In the genomic region with DNA sequence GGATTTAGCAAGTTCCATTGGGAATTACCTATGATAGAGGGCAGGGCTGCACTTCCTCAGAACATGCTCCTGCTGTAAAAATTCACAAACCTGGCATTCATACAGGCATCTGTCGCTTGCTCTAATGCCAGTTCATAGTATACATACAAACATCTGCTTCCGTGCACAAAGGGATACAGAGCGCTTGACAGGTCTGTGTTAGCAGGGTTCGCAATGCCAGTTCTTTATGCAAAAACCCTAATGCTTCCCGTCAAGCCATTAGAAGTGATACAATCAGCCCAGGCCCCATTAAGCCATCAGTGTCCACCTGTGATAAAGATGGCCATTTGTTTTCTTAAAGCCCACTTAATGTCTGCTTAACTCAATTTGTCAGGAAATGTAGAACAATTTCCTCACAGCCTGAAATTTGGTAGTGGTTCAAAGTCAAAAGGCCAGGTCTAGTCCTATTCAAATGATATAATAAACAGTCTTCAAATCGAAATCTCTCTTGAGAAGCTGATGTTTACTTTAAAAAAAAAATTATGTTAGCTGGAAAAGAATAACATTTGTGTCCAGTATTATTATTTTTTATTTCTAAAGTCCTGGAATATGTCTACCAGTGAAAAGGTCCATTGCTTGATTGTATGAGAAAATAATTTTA, we compare ENCODE assay signal across 17 cellular contexts.
DNase-seq lines count a peak whose midpoint lies in the region; TF ChIP-seq lines count a peak whose summit lies in the region.
"Had no signal": no experiment of that assay in that cellular context is flagged by ENCODE, and none has a peak within 500 bp of the region (broad histone marks: within the 10 kb centered on the region; RNA-seq: fewer than 3 reads in every experiment).

No MANE protein-coding gene starts in this region.

- in situ Hi-C loops in mammary epithelial cell (cut with MboI; ENCODE audit: low sequenced_read_pairs in 2 of 2) = no loop called here

- no peak overlapping the region for H2AFZ ChIP-seq in mammary epithelial cell (ENCODE audit: low read depth, low read length)

- CTCF ChIA-PET in mammary epithelial cell (lab: Charles Lee; ENCODE audit: low non-redundant PET) = no interaction called here
- CTCF ChIA-PET in activated CD4-positive, alpha-beta T cell treated with anti-CD3 and anti-CD28 coated beads, Interleukin-2, amount 10 ng/mL, durations not matched to agents 7 days and 5 days (lab: Charles Lee) = interaction anchor here (0.7 kb wide), 1 partner anchor 68 kb away, joined by 3 read pairs; no protein-coding TSS in a partner anchor

- POLR2A ChIA-PET in activated CD4-positive, alpha-beta T cell treated with anti-CD3 and anti-CD28 coated beads, Interleukin-2, amount 10 ng/mL, durations not matched to agents 7 days and 5 days (lab: Charles Lee) = no interaction called here

- no peaks in the 10 kb centered on the region for H3K79me2 ChIP-seq in mammary epithelial cell (ENCODE audit: insufficient read depth, low read length)

- H3K4me2 ChIP-seq in mammary epithelial cell (ENCODE audit: insufficient read depth, low read depth, low read length) = no peak overlapping the region

- no peaks in the 10 kb centered on the region for H4K20me1 ChIP-seq in mammary epithelial cell (ENCODE audit: insufficient read depth, low read length)

- H3K4me1 ChIP-seq in mammary epithelial cell (ENCODE audit: insufficient read depth, low read length) = no peaks in the 10 kb centered on the region
- H3K4me1 ChIP-seq: left ventricle myocardium inferior, suprapubic skin had no signal

- no peak overlapping the region for H3K4me3 ChIP-seq in mammary epithelial cell (replicated peaks in 1 of 3; ENCODE audit: insufficient read depth in 1 of 3, low read depth in 2 of 3, low read length in 3 of 3)
- H3K4me3 ChIP-seq: left ventricle myocardium inferior, suprapubic skin had no signal

- H3K9me3 ChIP-seq in mammary epithelial cell (replicated peaks; ENCODE audit: insufficient read depth, low read length) = no peaks in the 10 kb centered on the region
- H3K9me3 ChIP-seq: esophagus squamous epithelium, left ventricle myocardium inferior, suprapubic skin had no signal

- H3K9me3 Mint-ChIP-seq in activated CD4-positive, alpha-beta T cell treated with anti-CD3 and anti-CD28 coated beads, Interleukin-2, amount 10 ng/mL, durations not matched to agents 7 days and 5 days = no peaks in the 10 kb centered on the region
- H3K9me3 Mint-ChIP-seq: activated naive CD4-positive, alpha-beta T cell treated with anti-CD3 and anti-CD28 coated beads, Interleukin-2, amount 50 U/mL, for 72 hours; activated T-cell treated with anti-CD3 and anti-CD28 coated beads, Interleukin-2, amount 50 U/mL, for 72 hours; CD4-positive, CD25-positive, alpha-beta regulatory T cell had no signal

- H3K27me3 Mint-ChIP-seq in activated CD4-positive, alpha-beta T cell treated with anti-CD3 and anti-CD28 coated beads, Interleukin-2, amount 10 ng/mL, durations not matched to agents 7 days and 5 days = no peaks in the 10 kb centered on the region
- H3K27me3 Mint-ChIP-seq: CD4-positive, CD25-positive, alpha-beta regulatory T cell had no signal

- 79% methylated on average over 6 of the region's 6 CpGs for WGBS in mammary epithelial cell (ENCODE audit: low coverage, missing lambda C conversion rate)

- TF ChIP-seq CTCF in mammary epithelial cell (conservative IDR thresholded peaks at IDR 0.05 in 1 of 2, IDR thresholded peaks at IDR 0.05 in 1 of 2; ENCODE audit: extremely low read depth in 1 of 2, insufficient read depth in 1 of 2, low read depth in 1 of 2, low read length in 2 of 2) = no peak

- peaks cover 18% of the 10 kb centered on the region for H3K36me3 Mint-ChIP-seq in activated CD4-positive, alpha-beta T cell treated with anti-CD3 and anti-CD28 coated beads, Interleukin-2, amount 10 ng/mL, durations not matched to agents 7 days and 5 days (ENCODE audit: low read depth)
- H3K36me3 Mint-ChIP-seq: activated naive CD4-positive, alpha-beta T cell treated with anti-CD3 and anti-CD28 coated beads, Interleukin-2, amount 50 U/mL, for 72 hours had no signal

- peaks cover 7% of the 10 kb centered on the region for H3K4me1 Mint-ChIP-seq in activated CD4-positive, alpha-beta T cell treated with anti-CD3 and anti-CD28 coated beads, Interleukin-2, amount 10 ng/mL, durations not matched to agents 7 days and 5 days

- no TSS peak for BruUV-seq in mammary epithelial cell (replicated peaks; lab: Mats Ljungman, UMichigan)

- H3K4me3 Mint-ChIP-seq in activated CD4-positive, alpha-beta T cell treated with anti-CD3 and anti-CD28 coated beads, Interleukin-2, amount 10 ng/mL, durations not matched to agents 7 days and 5 days = no peak overlapping the region
- H3K4me3 Mint-ChIP-seq: activated T-cell treated with anti-CD3 and anti-CD28 coated beads, Interleukin-2, amount 50 U/mL, for 72 hours; CD4-positive, CD25-positive, alpha-beta regulatory T cell had no signal

- no peak overlapping the region for H3K27ac Mint-ChIP-seq in activated CD4-positive, alpha-beta T cell treated with anti-CD3 and anti-CD28 coated beads, Interleukin-2, amount 10 ng/mL, durations not matched to agents 7 days and 5 days
- H3K27ac Mint-ChIP-seq: activated naive CD4-positive, alpha-beta T cell treated with anti-CD3 and anti-CD28 coated beads, Interleukin-2, amount 50 U/mL, for 72 hours had no signal

- intact Hi-C loops in mammary epithelial cell (cut with micrococcal nuclease) = no loop called here

- dilution Hi-C loops in mammary epithelial cell (cut with HindIII; ENCODE audit: low sequenced_read_pairs) = no loop called here

- DNase-seq in DMS153 (lab: John Stamatoyannopoulos, UW) = peak; percentile 81
- peak; percentile 84 for DNase-seq in NCI-H2171 (lab: John Stamatoyannopoulos, UW)
- peak; percentile 91 for DNase-seq in NCI-H82 (lab: John Stamatoyannopoulos, UW)
- DNase-seq in islet precursor cell = peak; percentile 70
- no peak for DNase-seq in mammary epithelial cell
- DNase-seq in HK-2 (ENCODE audit: unreplicated experiment) = no peak
- no peak for DNase-seq in activated CD4-positive, alpha-beta T cell treated with anti-CD3 and anti-CD28 coated beads, Interleukin-2, amount 10 ng/mL, durations not matched to agents 7 days and 5 days
- no peak for DNase-seq in central memory CD4-positive, alpha-beta T cell
- DNase-seq: activated T-cell treated with anti-CD3 and anti-CD28 coated beads, Interleukin-2, amount 50 U/mL, for 72 hours; CD4-positive, CD25-positive, alpha-beta regulatory T cell; DMS79; effector memory CD4-positive, alpha-beta T cell; esophagus squamous epithelium; left ventricle myocardium inferior; T-helper 9 cell had no signal

- H3K27me3 ChIP-seq in mammary epithelial cell (ENCODE audit: insufficient read depth, low read length) = peaks cover 3% of the 10 kb centered on the region
- H3K27me3 ChIP-seq: esophagus squamous epithelium, suprapubic skin had no signal

- H3K27ac ChIP-seq in mammary epithelial cell (ENCODE audit: insufficient read depth, low read depth, low read length) = no peak overlapping the region
- H3K27ac ChIP-seq: left ventricle myocardium inferior, suprapubic skin had no signal

- no peaks in the 10 kb centered on the region for H3K36me3 ChIP-seq in mammary epithelial cell (ENCODE audit: insufficient read depth, low read length)
- H3K36me3 ChIP-seq: esophagus squamous epithelium, left ventricle myocardium inferior, suprapubic skin had no signal

- H3K9ac ChIP-seq in mammary epithelial cell (ENCODE audit: insufficient read depth, low read length) = no peak overlapping the region

Comparison
In these comparisons a context has a peak if more than half of its experiments do, and no peak if none do; other contexts are left out.
1. DNase-seq: peak in DMS153 (single experiment), NCI-H2171 (single experiment), NCI-H82 (single experiment) and islet precursor cell (single experiment); none in mammary epithelial cell (single experiment), HK-2 (single experiment), activated CD4-positive, alpha-beta T cell treated with anti-CD3 and anti-CD28 coated beads, Interleukin-2, amount 10 ng/mL, durations not matched to agents 7 days and 5 days (single experiment) and central memory CD4-positive, alpha-beta T cell (single experiment).